Comparison of ENCODE assay signal across 18 cellular contexts in the genomic region with DNA sequence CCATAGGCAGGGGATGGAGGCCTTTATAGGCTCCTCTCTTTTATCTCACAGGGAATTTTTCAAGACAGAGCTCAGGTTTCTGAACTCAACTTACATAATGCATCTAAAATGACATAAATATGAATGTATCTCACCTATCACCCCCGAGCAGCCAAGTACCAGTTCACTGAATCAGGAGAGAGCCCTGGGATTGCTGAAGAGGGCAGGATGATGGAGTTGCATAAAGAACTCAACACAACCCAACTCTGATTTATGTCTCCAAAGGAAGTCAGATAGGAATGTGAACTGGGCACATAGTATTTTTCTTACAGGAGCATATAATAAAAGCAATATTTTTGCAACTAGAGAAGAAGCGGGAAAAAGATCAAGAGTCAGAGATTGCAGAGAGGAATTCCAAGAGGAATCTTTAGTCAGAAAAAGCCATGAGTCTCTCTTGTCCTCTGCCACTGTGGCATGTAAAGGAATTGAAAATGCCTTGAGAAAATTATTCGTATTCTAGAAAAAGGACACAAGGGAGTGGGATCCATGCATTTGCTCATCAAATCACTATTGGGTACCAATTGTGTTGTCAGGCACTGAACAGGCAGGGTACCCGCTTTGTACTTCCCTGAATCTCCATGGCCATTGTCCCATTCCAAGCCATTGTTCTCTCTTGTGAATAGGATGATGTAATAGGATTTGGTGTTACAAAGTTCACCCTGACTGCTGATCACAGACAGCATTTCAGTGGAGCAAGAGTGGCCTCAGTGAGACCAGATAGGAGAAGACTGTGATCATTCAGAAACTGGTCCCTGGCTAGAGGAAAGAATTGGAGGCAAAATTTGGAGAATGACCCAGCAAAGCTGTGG. TPM values are rescaled to one million over a fixed set of nuclear protein-coding genes. Genes with fewer than 3 reads are reported as not detected.
DNase-seq lines count a peak whose midpoint lies in the region; ATAC-seq, FAIRE-seq and TF ChIP-seq lines count a peak whose summit lies in the region.
"Had no signal": no experiment of that assay in that cellular context is flagged by ENCODE, and none has a peak within 500 bp of the region (broad histone marks: within the 10 kb centered on the region; RNA-seq: fewer than 3 reads in every experiment).

No MANE protein-coding gene starts in this region.

- TF ChIP-seq CTCF in A549 (IDR thresholded peaks at IDR 0.05) (no peak), mucosa of descending colon (IDR thresholded peaks at IDR 0.05) (no peak), colonic mucosa (IDR thresholded peaks at IDR 0.05) (no peak)

- no peak for TF ChIP-seq EP300 in A549 (IDR thresholded peaks at IDR 0.05)

- no peaks in the 10 kb centered on the region for H3K9me3 ChIP-seq in A549
- no peaks in the 10 kb centered on the region for H3K9me3 ChIP-seq in adipocyte (ENCODE audit: control insufficient read depth, low read length)
- no peaks in the 10 kb centered on the region for H3K9me3 ChIP-seq in mucosa of descending colon
- H3K9me3 ChIP-seq in colonic mucosa = no peaks in the 10 kb centered on the region
- H3K9me3 ChIP-seq: adrenal gland had no signal

- H3K27me3 ChIP-seq in adipocyte (replicated peaks; ENCODE audit: control insufficient read depth, insufficient read depth, low read length) (no peaks in the 10 kb centered on the region), colonic mucosa (no peaks in the 10 kb centered on the region)
- H3K27me3 ChIP-seq: adrenal gland had no signal

- WGBS in A549 (ENCODE audit: missing lambda C conversion rate) = 83% methylated on average over 4 of the region's 4 CpGs

- DNase-seq in A549 (ENCODE audit: low read depth in 1 of 2, low spot score in 1 of 2) (no peak), adipocyte (ENCODE audit: low read depth) (no peak), globus pallidus (ENCODE audit: low spot score) (peak; percentile 88), mucosa of descending colon (no peak), NCI-H1436 treated with DMSO at 0.1 percent for 48 hours (lab: John Stamatoyannopoulos, UW) (no peak), colonic mucosa (no peak)
- DNase-seq: adrenal gland; CD4-positive, CD25-positive, alpha-beta regulatory T cell; cerebellar nuclear complex; glutamatergic neuron; islet precursor cell; stimulated activated CD4-positive, alpha-beta T cell treated with anti-CD3 and anti-CD28 coated beads, Interleukin-12 subunit alpha, Interleukin-12 subunit beta, amount 100 ng/mL, for 4 hours; stimulated activated naive CD4-positive, alpha-beta T cell treated with Interleukin-2 at 50 U/mL for 16 hours; SW 1271 had no signal

- H3K4me2 ChIP-seq in A549 = peak overlapping the region; percentile 13; the same call in 1 of the 3 replicates

- no peak overlapping the region for H3K4me3 ChIP-seq in A549
- H3K4me3 ChIP-seq in adipocyte (ENCODE audit: low read length) = peak overlapping the region; percentile 14
- H3K4me3 ChIP-seq in mucosa of descending colon = no peak overlapping the region
- H3K4me3 ChIP-seq in colonic mucosa = no peak overlapping the region
- H3K4me3 ChIP-seq: adrenal gland had no signal

- H3K9ac ChIP-seq in adipocyte (ENCODE audit: low read length) (no peak overlapping the region), colonic mucosa (ENCODE audit: low read depth in 2 of 2, low read length in 2 of 2) (no peak overlapping the region)

- TF ChIP-seq RAD21 in A549 (conservative IDR thresholded peaks at IDR 0.05 in 1 of 2, IDR thresholded peaks at IDR 0.05 in 1 of 2) = no peak

- ATAC-seq in A549 = no peak
- ATAC-seq in mucosa of descending colon = peak; percentile 58
- no peak for ATAC-seq in HG03196 (IDR thresholded peaks at IDR 0.05; ENCODE audit: unreplicated experiment)
- no peak for ATAC-seq in HG02852 (IDR thresholded peaks at IDR 0.05; ENCODE audit: unreplicated experiment)

- H3K27ac ChIP-seq in A549 = peak overlapping the region in 1 of 2 experiments; percentile 32; a peak in 3 of 6 replicates
- no peak overlapping the region for H3K27ac ChIP-seq in colonic mucosa
- H3K27ac ChIP-seq: adrenal gland, HL-60 had no signal

- H3K36me3 ChIP-seq in adipocyte (ENCODE audit: control insufficient read depth, insufficient read depth, low read length, severe bottlenecking) (peaks cover 12% of the 10 kb centered on the region), mucosa of descending colon (ENCODE audit: low read depth) (no peaks in the 10 kb centered on the region), colonic mucosa (no peaks in the 10 kb centered on the region)
- H3K36me3 ChIP-seq: adrenal gland had no signal

- intact Hi-C loops in mucosa of descending colon (cut with DNase I, micrococcal nuclease) (no loop called here), colonic mucosa (cut with DNase I) (no loop called here)

- CTCF ChIA-PET in A549 (lab: Yijun Ruan, JAX) = interaction anchor here (1.0 to 8.7 kb wide), 7 partner anchors 11 to 221 kb away, joined by 3 to 59 read pairs (median 5); no protein-coding TSS in a partner anchor

- TF ChIP-seq POLR2A in A549 (IDR thresholded peaks at IDR 0.05; ENCODE audit: low read length) = no peak

- peaks cover 32% of the 10 kb centered on the region for H3K4me1 ChIP-seq in A549
- peaks cover 52% of the 10 kb centered on the region for H3K4me1 ChIP-seq in adipocyte (ENCODE audit: control insufficient read depth, insufficient read depth, low read length)
- H3K4me1 ChIP-seq in mucosa of descending colon (ENCODE audit: low read depth) = peaks cover 28% of the 10 kb centered on the region
- H3K4me1 ChIP-seq in colonic mucosa = peaks cover 7% of the 10 kb centered on the region
- H3K4me1 ChIP-seq: adrenal gland had no signal

- POLR2A ChIA-PET in A549 (lab: Yijun Ruan, JAX) = no interaction called here

- FAIRE-seq in A549 (lab: Jason Lieb, UNC) = no peak

TF ChIP-seq in A549, 52 proteins besides CTCF, POLR2A, EP300 and RAD21:
- TF ChIP-seq, protein P1, sequence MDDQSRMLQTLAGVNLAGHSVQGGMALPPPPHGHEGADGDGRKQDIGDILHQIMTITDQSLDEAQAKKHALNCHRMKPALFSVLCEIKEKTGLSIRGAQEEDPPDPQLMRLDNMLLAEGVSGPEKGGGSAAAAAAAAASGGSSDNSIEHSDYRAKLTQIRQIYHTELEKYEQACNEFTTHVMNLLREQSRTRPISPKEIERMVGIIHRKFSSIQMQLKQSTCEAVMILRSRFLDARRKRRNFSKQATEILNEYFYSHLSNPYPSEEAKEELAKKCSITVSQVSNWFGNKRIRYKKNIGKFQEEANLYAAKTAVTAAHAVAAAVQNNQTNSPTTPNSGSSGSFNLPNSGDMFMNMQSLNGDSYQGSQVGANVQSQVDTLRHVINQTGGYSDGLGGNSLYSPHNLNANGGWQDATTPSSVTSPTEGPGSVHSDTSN (IDR thresholded peaks at IDR 0.05) = no peak
- TF ChIP-seq JUN (IDR thresholded peaks at IDR 0.05) = no peak
- TF ChIP-seq GATA3 (IDR thresholded peaks at IDR 0.05; ENCODE audit: borderline replicate concordance) = no peak
- no peak for TF ChIP-seq JUNB (IDR thresholded peaks at IDR 0.05)
- TF ChIP-seq EHF (CRISPR knock-in tag; IDR thresholded peaks at IDR 0.05) = no peak
- no peak for TF ChIP-seq POLR2AphosphoS2 (conservative IDR thresholded peaks at IDR 0.05; ENCODE audit: low read length)
- TF ChIP-seq, protein P2, sequence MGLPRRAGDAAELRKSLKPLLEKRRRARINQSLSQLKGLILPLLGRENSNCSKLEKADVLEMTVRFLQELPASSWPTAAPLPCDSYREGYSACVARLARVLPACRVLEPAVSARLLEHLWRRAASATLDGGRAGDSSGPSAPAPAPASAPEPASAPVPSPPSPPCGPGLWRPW (IDR thresholded peaks at IDR 0.05) = no peak
- no peak for TF ChIP-seq HOXA7 (CRISPR knock-in tag; IDR thresholded peaks at IDR 0.05)
- TF ChIP-seq, protein P3, sequence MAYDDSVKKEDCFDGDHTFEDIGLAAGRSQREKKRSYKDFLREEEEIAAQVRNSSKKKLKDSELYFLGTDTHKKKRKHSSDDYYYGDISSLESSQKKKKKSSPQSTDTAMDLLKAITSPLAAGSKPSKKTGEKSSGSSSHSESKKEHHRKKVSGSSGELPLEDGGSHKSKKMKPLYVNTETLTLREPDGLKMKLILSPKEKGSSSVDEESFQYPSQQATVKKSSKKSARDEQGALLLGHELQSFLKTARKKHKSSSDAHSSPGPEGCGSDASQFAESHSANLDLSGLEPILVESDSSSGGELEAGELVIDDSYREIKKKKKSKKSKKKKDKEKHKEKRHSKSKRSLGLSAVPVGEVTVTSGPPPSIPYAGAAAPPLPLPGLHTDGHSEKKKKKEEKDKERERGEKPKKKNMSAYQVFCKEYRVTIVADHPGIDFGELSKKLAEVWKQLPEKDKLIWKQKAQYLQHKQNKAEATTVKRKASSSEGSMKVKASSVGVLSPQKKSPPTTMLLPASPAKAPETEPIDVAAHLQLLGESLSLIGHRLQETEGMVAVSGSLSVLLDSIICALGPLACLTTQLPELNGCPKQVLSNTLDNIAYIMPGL (CRISPR knock-in tag; IDR thresholded peaks at IDR 0.05; ENCODE audit: borderline replicate concordance) = no peak
- TF ChIP-seq, protein P4, sequence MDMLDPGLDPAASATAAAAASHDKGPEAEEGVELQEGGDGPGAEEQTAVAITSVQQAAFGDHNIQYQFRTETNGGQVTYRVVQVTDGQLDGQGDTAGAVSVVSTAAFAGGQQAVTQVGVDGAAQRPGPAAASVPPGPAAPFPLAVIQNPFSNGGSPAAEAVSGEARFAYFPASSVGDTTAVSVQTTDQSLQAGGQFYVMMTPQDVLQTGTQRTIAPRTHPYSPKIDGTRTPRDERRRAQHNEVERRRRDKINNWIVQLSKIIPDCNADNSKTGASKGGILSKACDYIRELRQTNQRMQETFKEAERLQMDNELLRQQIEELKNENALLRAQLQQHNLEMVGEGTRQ (IDR thresholded peaks at IDR 0.05) = no peak
- TF ChIP-seq CBX8 (IDR thresholded peaks at IDR 0.05) = no peak
- no peak for TF ChIP-seq SMC3 (IDR thresholded peaks at IDR 0.05)
- no peak for TF ChIP-seq CHD4 (IDR thresholded peaks at IDR 0.05; ENCODE audit: borderline replicate concordance)
TF ChIP-seq in A549: peak in this region for 0.

RNA-seq across cellular contexts. Expression of a gene that starts 16.3 kb away (rescaled TPM):
- polyA plus RNA-seq in A549 (2011; rRNA removed) (34.7 and 36.3 TPM in 2 replicates), A549 (2017; fragmentation: RNase III; extraction: RNeasy Plus Mini Kit Qiagen cat#74134 plus additional on column Dnase treatment) (22.4 to 23.3 TPM (median 22.7 TPM) in 3 replicates)
- 14.1 and 15.0 TPM in 2 replicates for polyA plus RNA-seq in A549 (2012; cell fraction: cytosol; rRNA removed)
- polyA plus RNA-seq in A549 (2012; cell fraction: nucleus; rRNA removed) = 13.0 and 15.5 TPM in 2 replicates
- 102 and 124 TPM in 2 replicates for polyA minus RNA-seq in A549 (2011; rRNA and poly(A)+ RNA removed)
- total RNA-seq in mucosa of descending colon (100 to 1,000 TPM in 1 of 3 donors, 10 to 100 TPM in 2; 73.1 to 127 (median 73.9) TPM), colonic mucosa (100 to 1,000 TPM in 1 of 2 donors, 10 to 100 TPM in 1; 82.0 to 105 TPM)
- total RNA-seq: activated T-helper 1 cell treated with anti-CD3 and anti-CD28 coated beads, Interleukin-12 subunit alpha, Interleukin-12 subunit beta, Interleukin-2, Interleukin-4 antibody, amounts not matched to agents 30 ng/mL and 10 ng/mL and 1 ng/mL, durations not matched to agents 14 hours and 24 hours and 36 hours had no signal
- polyA plus RNA-seq: CD4-positive, CD25-positive, alpha-beta regulatory T cell had no signal
